Comparison of ENCODE assay signal across 18 cellular contexts in genomic region chr1:71762514-71763255, GRCh38.
A peak's percentile ranks its signal among the peaks of the same experiment; 100 is the strongest.
DNase-seq lines count a peak whose midpoint lies in the region; ATAC-seq, FAIRE-seq and TF ChIP-seq lines count a peak whose summit lies in the region.
"Had no signal": no experiment of that assay in that cellular context is flagged by ENCODE, and none has a peak within 500 bp of the region (broad histone marks: within the 10 kb centered on the region; RNA-seq: fewer than 3 reads in every experiment).

No MANE protein-coding gene starts in this region.

- no peak overlapping the region for H3K27ac ChIP-seq in pancreas
- H3K27ac ChIP-seq in kidney (ENCODE audit: low read depth in 2 of 2, low read length in 2 of 2): no peak overlapping the region
- H3K27ac ChIP-seq in right lobe of liver: no peak overlapping the region
- H3K27ac ChIP-seq in heart right ventricle: no peak overlapping the region

- WGBS in pancreas, 2 donors: 52 to 55% methylated on average over 1 of the region's 1 CpG
- 25% methylated on average over 1 of the region's 1 CpG for WGBS in right lobe of liver (ENCODE audit: insufficient coverage, low coverage, low lambda C conversion rate, missing lambda C conversion rate)
- WGBS in heart right ventricle, 2 donors: 47 to 55% methylated on average over 1 of the region's 1 CpG

- peaks cover 21% of the 10 kb centered on the region for H3K4me1 ChIP-seq in mucosa of descending colon (ENCODE audit: low read depth)
- H3K4me1 ChIP-seq in pancreas: no peaks in the 10 kb centered on the region
- no peaks in the 10 kb centered on the region for H3K4me1 ChIP-seq in kidney (ENCODE audit: control insufficient read depth in 1 of 2, insufficient read depth in 1 of 2, low read depth in 1 of 2, low read length in 2 of 2)
- no peaks in the 10 kb centered on the region for H3K4me1 ChIP-seq in right lobe of liver
- H3K4me1 ChIP-seq in heart right ventricle: no peaks in the 10 kb centered on the region

- intact Hi-C loops in mucosa of descending colon (cut with DNase I, micrococcal nuclease): no loop called here
- intact Hi-C loops in pancreas (cut with DNase I): no loop called here
- intact Hi-C loops in kidney (cut with DNase I): no loop called here
- intact Hi-C loops in right lobe of liver (cut with DNase I): no loop called here
- intact Hi-C loops in heart right ventricle (cut with DNase I): no loop called here

- FAIRE-seq in colon (lab: Jason Lieb, UNC) (peak; percentile 49), pancreas (lab: Jason Lieb, UNC) (peak; percentile 37), kidney (lab: Jason Lieb, UNC) (no peak)
- FAIRE-seq: GM12891, GM18507 had no signal

- ATAC-seq in mucosa of descending colon (peak; percentile 93), pancreas (no peak), right lobe of liver (no peak), heart right ventricle (no peak)
- ATAC-seq: GM23338, HCT116 had no signal

- H3K4me3 ChIP-seq in mucosa of descending colon (no peak overlapping the region), pancreas (no peak overlapping the region), kidney (ENCODE audit: low read length in 2 of 2) (no peak overlapping the region), right lobe of liver (no peak overlapping the region), heart right ventricle (no peak overlapping the region)
- H3K4me3 ChIP-seq: GM23338 had no signal

- TF ChIP-seq CTCF in mucosa of descending colon (IDR thresholded peaks at IDR 0.05): no peak
- TF ChIP-seq CTCF in pancreas (IDR thresholded peaks at IDR 0.05): no peak
- TF ChIP-seq CTCF in kidney (IDR thresholded peaks at IDR 0.05; ENCODE audit: borderline replicate concordance, extremely low read depth, insufficient read depth): no peak
- no peak for TF ChIP-seq CTCF in right lobe of liver (IDR thresholded peaks at IDR 0.05)
- no peak for TF ChIP-seq CTCF in heart right ventricle (IDR thresholded peaks at IDR 0.05)

- H3K9ac ChIP-seq in kidney (ENCODE audit: low read length in 2 of 2): no peak overlapping the region

- H3K9me3 ChIP-seq in mucosa of descending colon (no peaks in the 10 kb centered on the region), pancreas (no peaks in the 10 kb centered on the region), kidney (ENCODE audit: control insufficient read depth in 1 of 2, low read length in 2 of 2) (no peaks in the 10 kb centered on the region), right lobe of liver (no peaks in the 10 kb centered on the region), heart right ventricle (no peaks in the 10 kb centered on the region)

- no peaks in the 10 kb centered on the region for H3K36me3 ChIP-seq in mucosa of descending colon (ENCODE audit: low read depth)
- no peaks in the 10 kb centered on the region for H3K36me3 ChIP-seq in pancreas
- no peaks in the 10 kb centered on the region for H3K36me3 ChIP-seq in kidney (ENCODE audit: control insufficient read depth in 1 of 2, insufficient read depth in 2 of 2, low read length in 2 of 2)
- H3K36me3 ChIP-seq in right lobe of liver: no peaks in the 10 kb centered on the region
- H3K36me3 ChIP-seq in heart right ventricle: no peaks in the 10 kb centered on the region

- H3K27me3 ChIP-seq in pancreas (no peaks in the 10 kb centered on the region), right lobe of liver (no peaks in the 10 kb centered on the region), heart right ventricle (no peaks in the 10 kb centered on the region)

- TF ChIP-seq POLR2A in right lobe of liver (IDR thresholded peaks at IDR 0.05): no peak

- peak in 1 of 3 donors; percentile 17 for DNase-seq in mucosa of descending colon
- no peak for DNase-seq in pancreas
- no peak for DNase-seq in NCI-H2081 treated with DMSO at 0.1 percent for 48 hours (lab: John Stamatoyannopoulos, UW)
- DNase-seq in kidney: no peak
- DNase-seq in right lobe of liver: no peak
- no peak for DNase-seq in heart right ventricle
- DNase-seq: C1 segment of cervical spinal cord; Calu3; CD4-positive, alpha-beta memory T cell; COR-L47; DMS79 treated with DMSO at 0.1 percent for 48 hours; GF-D8; H9 had no signal
